8 cellular contexts compared by ENCODE assay signal in the genomic region with DNA sequence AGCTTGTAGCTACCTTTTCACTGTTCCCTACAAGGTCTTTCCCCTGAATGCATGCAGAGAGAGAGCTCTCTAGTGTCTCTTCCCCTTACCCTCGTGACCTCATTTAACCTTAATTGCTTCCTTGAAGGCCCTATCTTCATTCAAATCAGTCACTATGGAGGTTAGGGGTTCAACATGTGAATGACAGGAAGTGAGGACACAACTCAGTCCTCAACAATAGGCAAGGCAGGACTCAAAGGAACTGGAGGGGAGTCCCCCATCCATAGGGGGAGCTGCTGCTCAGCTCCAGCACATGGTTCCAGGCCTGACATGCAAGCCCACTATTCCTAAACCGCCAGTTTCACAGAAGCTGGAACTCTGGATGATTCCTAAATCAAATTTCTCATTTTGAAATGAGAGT. TPM values are rescaled to one million over a fixed set of nuclear protein-coding genes. Genes with fewer than 3 reads are reported as not detected.
DNase-seq lines count a peak whose midpoint lies in the region; ATAC-seq and TF ChIP-seq lines count a peak whose summit lies in the region.

No MANE protein-coding gene starts in this region.

- WGBS in psoas muscle, 3 donors, result 79 to 83% (median 81%) methylated on average over 2 of the region's 2 CpGs

- H3K36me3 ChIP-seq in breast epithelium, result no peaks in the 10 kb centered on the region
- no peaks in the 10 kb centered on the region for H3K36me3 ChIP-seq in psoas muscle (ENCODE audit: insufficient read depth in 1 of 2, low read depth in 1 of 2)

- H3K4me1 Mint-ChIP-seq in MCF 10A (ENCODE audit: insufficient read depth, unreplicated experiment) (no peaks in the 10 kb centered on the region), mesothelial cell of epicardium (peaks cover 19% of the 10 kb centered on the region)
- peaks cover 9% of the 10 kb centered on the region for H3K4me1 Mint-ChIP-seq in activated CD8-positive, alpha-beta T cell treated with anti-CD3 and anti-CD28 coated beads, Interleukin-2, amount 10 ng/mL, durations not matched to agents 7 days and 5 days (ENCODE audit: low read depth)

- POLR2A ChIA-PET in MCF 10A (lab: Yijun Ruan, JAX), result no interaction called here
- POLR2A ChIA-PET in activated CD8-positive, alpha-beta T cell treated with anti-CD3 and anti-CD28 coated beads, Interleukin-2, amount 10 ng/mL, durations not matched to agents 7 days and 5 days (lab: Charles Lee), result no interaction called here

- H3K9me3 ChIP-seq in breast epithelium, result no peaks in the 10 kb centered on the region
- no peaks in the 10 kb centered on the region for H3K9me3 ChIP-seq in psoas muscle

- H3K9me3 Mint-ChIP-seq in MCF 10A (ENCODE audit: unreplicated experiment) (no peaks in the 10 kb centered on the region), mesothelial cell of epicardium (peaks cover 7% of the 10 kb centered on the region)
- no peaks in the 10 kb centered on the region for H3K9me3 Mint-ChIP-seq in activated CD8-positive, alpha-beta T cell treated with anti-CD3 and anti-CD28 coated beads, Interleukin-2, amount 10 ng/mL, durations not matched to agents 7 days and 5 days (ENCODE audit: insufficient read depth)

- H3K4me3 ChIP-seq in breast epithelium, result no peak overlapping the region
- H3K4me3 ChIP-seq in psoas muscle, result no peak overlapping the region

- H3K27ac Mint-ChIP-seq in MCF 10A (ENCODE audit: low read depth, unreplicated experiment) (no peak overlapping the region), mesothelial cell of epicardium (no peak overlapping the region)
- peak overlapping the region; percentile 39 for H3K27ac Mint-ChIP-seq in activated CD8-positive, alpha-beta T cell treated with anti-CD3 and anti-CD28 coated beads, Interleukin-2, amount 10 ng/mL, durations not matched to agents 7 days and 5 days

- H3K27me3 ChIP-seq in breast epithelium, result no peaks in the 10 kb centered on the region
- no peaks in the 10 kb centered on the region for H3K27me3 ChIP-seq in psoas muscle (ENCODE audit: insufficient read depth in 3 of 3, low read length in 2 of 3)

- TF ChIP-seq POLR2A in breast epithelium (IDR thresholded peaks at IDR 0.05), result no peak

- CTCF ChIA-PET in MCF 10A (lab: Yijun Ruan, JAX), result interaction anchor here (0.6 to 5.9 kb wide), 9 partner anchors 35 to 359 kb away, joined by 3 to 51 read pairs (median 3); no protein-coding TSS in a partner anchor
- CTCF ChIA-PET in activated CD8-positive, alpha-beta T cell treated with anti-CD3 and anti-CD28 coated beads, Interleukin-2, amount 10 ng/mL, durations not matched to agents 7 days and 5 days (lab: Charles Lee), result interaction anchor here (1.0 to 5.6 kb wide), 6 partner anchors 10 to 316 kb away, joined by 3 to 52 read pairs (median 4); a partner anchor contains a TSS

- intact Hi-C loops in MCF 10A (cut with micrococcal nuclease), result no loop called here
- intact Hi-C loops in breast epithelium (cut with DNase I; ENCODE audit: low total_unique reads), result no loop called here
- intact Hi-C loops in psoas muscle (cut with DNase I), result loop anchor here (5.0 to 10.0 kb wide), 5 partner anchors 55 to 517 kb away; a partner anchor contains a TSS

- no peaks in the 10 kb centered on the region for H3K36me3 Mint-ChIP-seq in MCF 10A (ENCODE audit: insufficient read depth, unreplicated experiment)
- no peaks in the 10 kb centered on the region for H3K36me3 Mint-ChIP-seq in activated CD8-positive, alpha-beta T cell treated with anti-CD3 and anti-CD28 coated beads, Interleukin-2, amount 10 ng/mL, durations not matched to agents 7 days and 5 days (ENCODE audit: low read depth)
- no peaks in the 10 kb centered on the region for H3K36me3 Mint-ChIP-seq in mesothelial cell of epicardium

- peak; percentile 12 for TF ChIP-seq CTCF in MCF 10A (IDR thresholded peaks at IDR 0.05; ENCODE audit: unreplicated experiment)
- TF ChIP-seq CTCF in breast epithelium (IDR thresholded peaks at IDR 0.05), result no peak
- TF ChIP-seq CTCF in psoas muscle (IDR thresholded peaks at IDR 0.05), result peak; percentile 48
- TF ChIP-seq CTCF in mesothelial cell of epicardium (IDR thresholded peaks at IDR 0.05; ENCODE audit: unreplicated experiment), result no peak

- H3K4me3 Mint-ChIP-seq in MCF 10A (ENCODE audit: unreplicated experiment), result no peak overlapping the region
- H3K4me3 Mint-ChIP-seq in activated CD8-positive, alpha-beta T cell treated with anti-CD3 and anti-CD28 coated beads, Interleukin-2, amount 10 ng/mL, durations not matched to agents 7 days and 5 days, result no peak overlapping the region
- H3K4me3 Mint-ChIP-seq in mesothelial cell of epicardium, result no peak overlapping the region

- H3K27me3 Mint-ChIP-seq in MCF 10A (ENCODE audit: insufficient read depth, unreplicated experiment), result peaks cover 31% of the 10 kb centered on the region
- peaks cover 27% of the 10 kb centered on the region for H3K27me3 Mint-ChIP-seq in activated CD8-positive, alpha-beta T cell treated with anti-CD3 and anti-CD28 coated beads, Interleukin-2, amount 10 ng/mL, durations not matched to agents 7 days and 5 days (ENCODE audit: low read depth)
- H3K27me3 Mint-ChIP-seq in mesothelial cell of epicardium (ENCODE audit: low read depth), result peaks cover 5% of the 10 kb centered on the region

- H3K4me1 ChIP-seq in breast epithelium, result no peaks in the 10 kb centered on the region
- H3K4me1 ChIP-seq in psoas muscle, result peaks cover 14% of the 10 kb centered on the region

- BruUV-seq in MCF 10A (replicated peaks; lab: Mats Ljungman, UMichigan), result no TSS peak

- H3K27ac ChIP-seq in breast epithelium (no peak overlapping the region), psoas muscle (no peak overlapping the region)

- ATAC-seq in activated CD8-positive, alpha-beta T cell treated with anti-CD3 and anti-CD28 coated beads, Interleukin-2, amount 10 ng/mL, durations not matched to agents 7 days and 5 days, result peak; percentile 83
- ATAC-seq in psoas muscle (peak; percentile 31 to 70 (median 56)), HG02981 (IDR thresholded peaks at IDR 0.05; ENCODE audit: unreplicated experiment) (no peak)

- DNase-seq in MCF 10A (ENCODE audit: unreplicated experiment) (no peak), breast epithelium (ENCODE audit: low spot score in 2 of 2) (no peak), HK-2 (ENCODE audit: unreplicated experiment) (peak; percentile 10), psoas muscle (no peak), mesothelial cell of epicardium (ENCODE audit: low spot score in 2 of 2, unreplicated experiment in 2 of 2) (no peak)
- DNase-seq in activated CD8-positive, alpha-beta T cell treated with anti-CD3 and anti-CD28 coated beads, Interleukin-2, amount 10 ng/mL, durations not matched to agents 7 days and 5 days, result peak; percentile 38
- DNase-seq in stimulated activated CD4-positive, alpha-beta T cell treated with anti-CD3 and anti-CD28 coated beads, Interleukin-12 subunit alpha, Interleukin-12 subunit beta, amount 100 ng/mL, for 4 hours, result no peak

RNA-seq across cellular contexts. Expression of a gene that starts 33.8 kb away (rescaled TPM):
- total RNA-seq in MCF 10A (2022) (22.3 and 25.4 TPM in 2 replicates), breast epithelium (10 to 100 TPM; 25.8 to 36.1 (median 35.9) TPM), psoas muscle (100 to 1,000 TPM; 305 to 550 (median 419) TPM), mesothelial cell of epicardium (20.9 to 22.5 TPM (median 21.2 TPM) in 3 replicates)
- total RNA-seq in activated CD8-positive, alpha-beta T cell treated with anti-CD3 and anti-CD28 coated beads, Interleukin-2, amount 10 ng/mL, durations not matched to agents 7 days and 5 days, result 10 to 100 TPM; 46.9 to 54.0 TPM
- 100 to 1,000 TPM; 164 to 373 (median 338) TPM for polyA plus RNA-seq in psoas muscle

Comparison
In these comparisons a context has a peak if more than half of its experiments do, and no peak if none do; other contexts are left out.
1. CTCF ChIP-seq: peak in MCF 10A (single experiment) and psoas muscle (single experiment); none in breast epithelium (0 of 3) and mesothelial cell of epicardium (single experiment).
2. DNase-seq: peak in HK-2 (single experiment) and activated CD8-positive, alpha-beta T cell treated with anti-CD3 and anti-CD28 coated beads, Interleukin-2, amount 10 ng/mL, durations not matched to agents 7 days and 5 days (single experiment); none in MCF 10A (single experiment), breast epithelium (0 of 2), psoas muscle (0 of 2), mesothelial cell of epicardium (0 of 2) and stimulated activated CD4-positive, alpha-beta T cell treated with anti-CD3 and anti-CD28 coated beads, Interleukin-12 subunit alpha, Interleukin-12 subunit beta, amount 100 ng/mL, for 4 hours (single experiment).
3. RNA of a gene that starts 33.8 kb away (total RNA-seq): 305 to 550 TPM in psoas muscle; 46.9 to 54.0 TPM in activated CD8-positive, alpha-beta T cell treated with anti-CD3 and anti-CD28 coated beads, Interleukin-2, amount 10 ng/mL, durations not matched to agents 7 days and 5 days, 25.8 to 36.1 TPM in breast epithelium, 22.3 to 25.4 TPM in MCF 10A and 20.9 to 22.5 TPM in mesothelial cell of epicardium; every median in the first group is over 4 times any median in the second.
4. intact Hi-C loops: an anchor here in psoas muscle (5.0 to 10.0 kb wide); none called in MCF 10A and breast epithelium.